Comparison of ENCODE assay signal across 26 cellular contexts in genomic region chr14:103341250-103342129, GRCh38. TPM values are rescaled to one million over a fixed set of nuclear protein-coding genes. Genes with fewer than 3 reads are reported as not detected.
DNase-seq lines count a peak whose midpoint lies in the region; ATAC-seq and TF ChIP-seq lines count a peak whose summit lies in the region.
"Had no signal": no experiment of that assay in that cellular context is flagged by ENCODE, and none has a peak within 500 bp of the region (broad histone marks: within the 10 kb centered on the region; RNA-seq: fewer than 3 reads in every experiment).

No MANE protein-coding gene starts in this region.

- ATAC-seq in activated T-cell treated with anti-CD3 and anti-CD28 coated beads, Interleukin-2, amount 50 U/mL, for 72 hours (replicated peaks in 1 of 2) = no peak
- no peak for ATAC-seq in IMR-90 (ENCODE audit: low read depth)
- ATAC-seq: esophagus mucosa, lower lobe of right lung had no signal

- H3K36me3 ChIP-seq in IMR-90 (ENCODE audit: control insufficient read depth, insufficient read depth, low read length) (peaks cover 73% of the 10 kb centered on the region), smooth muscle cell (ENCODE audit: low read depth) (peaks cover 73% of the 10 kb centered on the region), osteoblast (ENCODE audit: insufficient read depth, low read length) (peaks cover 85% of the 10 kb centered on the region), uterus (no peaks in the 10 kb centered on the region)

- no peak overlapping the region for H2AK5ac ChIP-seq in IMR-90 (ENCODE audit: low read depth, low read length)

- H3K9me3 ChIP-seq in IMR-90 (ENCODE audit: control insufficient read depth, insufficient read depth, low read length) (no peaks in the 10 kb centered on the region), smooth muscle cell (replicated peaks; ENCODE audit: low read depth) (no peaks in the 10 kb centered on the region), osteoblast (ENCODE audit: low read depth, low read length) (no peaks in the 10 kb centered on the region), uterus (no peaks in the 10 kb centered on the region)
- H3K9me3 ChIP-seq: colonic mucosa, lower lobe of right lung, sigmoid colon, thoracic aorta, vagina had no signal

- H4K91ac ChIP-seq in IMR-90 (ENCODE audit: insufficient read depth, low read depth, low read length) = no peak overlapping the region

- H3K4me3 ChIP-seq in IMR-90 (ENCODE audit: insufficient read depth, low read depth, low read length) = no peak overlapping the region
- no peak overlapping the region for H3K4me3 ChIP-seq in smooth muscle cell
- no peak overlapping the region for H3K4me3 ChIP-seq in osteoblast (ENCODE audit: insufficient read depth, low read length)
- H3K4me3 ChIP-seq in uterus = no peak overlapping the region
- H3K4me3 ChIP-seq: colonic mucosa, lower lobe of right lung, sigmoid colon, thoracic aorta, vagina had no signal

- TF ChIP-seq CTCF in IMR-90 (conservative IDR thresholded peaks at IDR 0.05; ENCODE audit: low read depth, low read length) (no peak), brain (conservative IDR thresholded peaks at IDR 0.05) (no peak), smooth muscle cell (IDR thresholded peaks at IDR 0.05; ENCODE audit: borderline replicate concordance, insufficient read depth, poor library complexity, severe bottlenecking) (no peak), osteoblast (IDR thresholded peaks at IDR 0.05; ENCODE audit: extremely low read depth, low read depth, low read length) (no peak), uterus (IDR thresholded peaks at IDR 0.05) (no peak)

- H3K4me3 Mint-ChIP-seq in activated T-cell treated with anti-CD3 and anti-CD28 coated beads, Interleukin-2, amount 50 U/mL, for 72 hours = no peak overlapping the region
- peak overlapping the region in 2 of 5 experiments; percentile 31 to 56 for H3K4me3 Mint-ChIP-seq in brain
- H3K4me3 Mint-ChIP-seq: activated B cell treated with CpG ODN at 0.5 μM for 24 hours; stimulated activated naive CD8-positive, alpha-beta T cell treated with anti-CD3 and anti-CD28 coated beads, Interleukin-15, Interleukin-2, amounts not matched to agents 100 ng/mL and 50 ng/mL, for 24 hours had no signal

- H2AFZ ChIP-seq in IMR-90 (replicated peaks; ENCODE audit: low read length, poor library complexity) (no peak overlapping the region), smooth muscle cell (ENCODE audit: low read depth) (no peak overlapping the region), osteoblast (ENCODE audit: low read length) (no peak overlapping the region)

- H3K27me3 ChIP-seq in IMR-90 (ENCODE audit: control insufficient read depth, insufficient read depth, low read length) = no peaks in the 10 kb centered on the region
- no peaks in the 10 kb centered on the region for H3K27me3 ChIP-seq in smooth muscle cell (ENCODE audit: low read depth)
- no peaks in the 10 kb centered on the region for H3K27me3 ChIP-seq in osteoblast (ENCODE audit: insufficient read depth, low read length)
- no peaks in the 10 kb centered on the region for H3K27me3 ChIP-seq in uterus
- H3K27me3 ChIP-seq: colonic mucosa, sigmoid colon, vagina had no signal

- peaks cover 7% of the 10 kb centered on the region; the same call in 1 of the 2 replicates for H3K9me1 ChIP-seq in IMR-90 (ENCODE audit: insufficient read depth, low read length)

- H3K36me3 Mint-ChIP-seq in activated T-cell treated with anti-CD3 and anti-CD28 coated beads, Interleukin-2, amount 50 U/mL, for 72 hours (ENCODE audit: insufficient read depth in 2 of 2) = peaks cover 27 to 68% of the 10 kb centered on the region in 2 donors
- H3K36me3 Mint-ChIP-seq in brain = peaks cover 87% of the 10 kb centered on the region

- no peak for DNase-seq in activated T-cell treated with anti-CD3 and anti-CD28 coated beads, Interleukin-2, amount 50 U/mL, for 72 hours
- no peak for DNase-seq in activated T-cell treated with anti-CD3 and anti-CD28 coated beads, Interleukin-2, amount 50 U/mL, for 1 hour
- DNase-seq in IMR-90 (no peak), smooth muscle cell (lab: John Stamatoyannopoulos, UW; ENCODE audit: unreplicated experiment) (no peak), osteoblast (ENCODE audit: insufficient read length, low spot score, missing footprints) (no peak), T-helper 2 cell (no peak), uterus (no peak)
- DNase-seq: activated B cell treated with CpG ODN at 0.5 μM for 24 hours; activated CD4-positive, alpha-beta T cell treated with anti-CD3 and anti-CD28 coated beads, Interleukin-2, amount 50 U/mL, for 4 hours; CD8-positive, alpha-beta memory T cell; colonic mucosa; DMS153; effector CD8-positive, alpha-beta T cell; foreskin fibroblast; head of caudate nucleus; lower lobe of right lung; NCI-H1105; NCI-H1930; NCI-H524; sigmoid colon; stimulated activated CD4-positive, alpha-beta T cell treated with anti-CD3 and anti-CD28 coated beads, Interleukin-15, amount 100 ng/mL, for 24 hours had no signal

- TSS peak; percentile 21 for BruUV-seq in IMR-90 (replicated peaks; lab: Mats Ljungman, UMichigan)

- dilution Hi-C loops in IMR-90 (cut with HindIII; ENCODE audit: low sequenced_read_pairs, unreplicated experiment) = no loop called here

- no peak overlapping the region for H3K27ac ChIP-seq in IMR-90 (ENCODE audit: insufficient read depth, low read length)
- H3K27ac ChIP-seq in smooth muscle cell (ENCODE audit: low read depth) = peak overlapping the region; percentile 30
- H3K27ac ChIP-seq in osteoblast (ENCODE audit: low read depth, low read length) = no peak overlapping the region
- no peak overlapping the region for H3K27ac ChIP-seq in uterus
- H3K27ac ChIP-seq: colonic mucosa, lower lobe of right lung, sigmoid colon, thoracic aorta, vagina had no signal

- TF ChIP-seq POLR2A in IMR-90 (IDR thresholded peaks at IDR 0.05; ENCODE audit: low read depth, low read length) = no peak
- TF ChIP-seq POLR2A in uterus (IDR thresholded peaks at IDR 0.05) = no peak

- H3K9me3 Mint-ChIP-seq in activated T-cell treated with anti-CD3 and anti-CD28 coated beads, Interleukin-2, amount 50 U/mL, for 72 hours = no peaks in the 10 kb centered on the region
- H3K9me3 Mint-ChIP-seq in brain = no peaks in the 10 kb centered on the region
- H3K9me3 Mint-ChIP-seq: activated B cell treated with CpG ODN at 0.5 μM for 24 hours; CD8-positive, alpha-beta memory T cell; stimulated activated naive CD8-positive, alpha-beta T cell treated with anti-CD3 and anti-CD28 coated beads, Interleukin-15, Interleukin-2, amounts not matched to agents 100 ng/mL and 50 ng/mL, for 24 hours had no signal

- H3K18ac ChIP-seq in IMR-90 (ENCODE audit: low read depth, low read length) = no peak overlapping the region

- POLR2A ChIA-PET in IMR-90 (lab: Charles Lee; ENCODE audit: unreplicated experiment) = no interaction called here

- H2BK20ac ChIP-seq in IMR-90 (ENCODE audit: low read depth, low read length) = no peak overlapping the region

- H3K14ac ChIP-seq in IMR-90 (replicated peaks; ENCODE audit: low read depth, low read length) = no peak overlapping the region

- WGBS in IMR-90 (ENCODE audit: extremely low coverage in 2 of 2, insufficient read length in 1 of 2), 2 experiments = no CpG with 5 or more reads among the region's 5 CpGs
- WGBS in smooth muscle cell (ENCODE audit: low lambda C conversion rate) = 96% methylated on average over 5 of the region's 5 CpGs

- H3K23ac ChIP-seq in IMR-90 (ENCODE audit: low read depth, low read length) = no peak overlapping the region

- H3K4ac ChIP-seq in IMR-90 (ENCODE audit: low read depth, low read length) = no peak overlapping the region

- peaks cover 31% of the 10 kb centered on the region for H3K4me1 Mint-ChIP-seq in activated T-cell treated with anti-CD3 and anti-CD28 coated beads, Interleukin-2, amount 50 U/mL, for 72 hours (ENCODE audit: low read depth)
- peaks cover 44% of the 10 kb centered on the region for H3K4me1 Mint-ChIP-seq in brain

- TF ChIP-seq RAD21 in IMR-90 (IDR thresholded peaks at IDR 0.05; ENCODE audit: low read length) = no peak

- H2BK5ac ChIP-seq in IMR-90 (ENCODE audit: low read depth, low read length, poor library complexity, severe bottlenecking) = no peak overlapping the region

- in situ Hi-C loops in IMR-90 (cut with MboI; ENCODE audit: low sequenced_read_pairs) = no loop called here

- peaks cover 44 to 64% of the 10 kb centered on the region in 2 experiments for H3K79me1 ChIP-seq in IMR-90 (ENCODE audit: low read depth in 1 of 2, low read length in 2 of 2)

- no peak overlapping the region for H2AK9ac ChIP-seq in IMR-90 (replicated peaks; ENCODE audit: low read depth, low read length, poor library complexity)

- H4K20me1 ChIP-seq in IMR-90 (ENCODE audit: insufficient read depth, low read length) (peaks cover 57% of the 10 kb centered on the region), smooth muscle cell (ENCODE audit: low read depth) (peaks cover 91% of the 10 kb centered on the region), osteoblast (ENCODE audit: insufficient read depth, low read length) (peaks cover 47% of the 10 kb centered on the region)

- intact Hi-C loops in IMR-90 (cut with micrococcal nuclease) (no loop called here), uterus (cut with DNase I; ENCODE audit: low total_unique reads) (no loop called here)

- H3K79me2 ChIP-seq in smooth muscle cell (ENCODE audit: low read depth) = peaks cover 27% of the 10 kb centered on the region
- peaks cover 36% of the 10 kb centered on the region for H3K79me2 ChIP-seq in osteoblast (ENCODE audit: insufficient read depth, low read length)

- H2BK120ac ChIP-seq in IMR-90 (ENCODE audit: low read depth, low read length) = no peak overlapping the region

- H3K9ac ChIP-seq in IMR-90 (ENCODE audit: low read depth, low read length) (no peak overlapping the region), smooth muscle cell (ENCODE audit: low read depth) (no peak overlapping the region)

- no peaks in the 10 kb centered on the region for H3K27me3 Mint-ChIP-seq in activated T-cell treated with anti-CD3 and anti-CD28 coated beads, Interleukin-2, amount 50 U/mL, for 72 hours (ENCODE audit: low read depth)
- peaks cover 4% of the 10 kb centered on the region for H3K27me3 Mint-ChIP-seq in brain
- H3K27me3 Mint-ChIP-seq: activated B cell treated with CpG ODN at 0.5 μM for 24 hours; stimulated activated naive CD8-positive, alpha-beta T cell treated with anti-CD3 and anti-CD28 coated beads, Interleukin-15, Interleukin-2, amounts not matched to agents 100 ng/mL and 50 ng/mL, for 24 hours had no signal

- H3K4me1 ChIP-seq in IMR-90 (ENCODE audit: control insufficient read depth, insufficient read depth, low read length) (no peaks in the 10 kb centered on the region), smooth muscle cell (ENCODE audit: low read depth) (peaks cover 2% of the 10 kb centered on the region), osteoblast (ENCODE audit: insufficient read depth, low read length) (peaks cover 15% of the 10 kb centered on the region), uterus (peaks cover 0 to 4% of the 10 kb centered on the region in 2 donors)
- H3K4me1 ChIP-seq: colonic mucosa had no signal

- H3K4me2 ChIP-seq in IMR-90 (ENCODE audit: low read depth, low read length) (no peak overlapping the region), smooth muscle cell (no peak overlapping the region), osteoblast (ENCODE audit: insufficient read depth, low read length) (no peak overlapping the region)

- peaks cover 88% of the 10 kb centered on the region for H3F3A ChIP-seq in smooth muscle cell (ENCODE audit: low read depth)

- no peak overlapping the region for H4K8ac ChIP-seq in IMR-90 (ENCODE audit: low read depth in 2 of 2, low read length in 2 of 2)

- CTCF ChIA-PET in IMR-90 (lab: Yijun Ruan, JAX) = interaction anchor here (1.2 kb wide), 1 partner anchor 52 kb away, joined by 3 read pairs; no protein-coding TSS in a partner anchor

- H4K5ac ChIP-seq in IMR-90 (ENCODE audit: low read depth, low read length) = no peak overlapping the region

- H2BK15ac ChIP-seq in IMR-90 (ENCODE audit: low read depth, low read length) = no peak overlapping the region

- H3K56ac ChIP-seq in IMR-90 (ENCODE audit: extremely low read depth, insufficient read depth, low read length) = no peak overlapping the region

- peak overlapping the region; percentile 93 for H3K27ac Mint-ChIP-seq in activated T-cell treated with anti-CD3 and anti-CD28 coated beads, Interleukin-2, amount 50 U/mL, for 72 hours
- peak overlapping the region in 3 of 5 experiments; percentile 3 to 77 (median 68) for H3K27ac Mint-ChIP-seq in brain
- H3K27ac Mint-ChIP-seq: activated B cell treated with CpG ODN at 0.5 μM for 24 hours; stimulated activated naive CD8-positive, alpha-beta T cell treated with anti-CD3 and anti-CD28 coated beads, Interleukin-15, Interleukin-2, amounts not matched to agents 100 ng/mL and 50 ng/mL, for 24 hours had no signal

RNA-seq across cellular contexts. Expression of gene EIF5, which starts 7.5 kb away (rescaled TPM):
- 100 to 1,000 TPM; 295 to 377 TPM for total RNA-seq in activated T-cell treated with anti-CD3 and anti-CD28 coated beads, Interleukin-2, amount 50 U/mL, for 72 hours
- total RNA-seq in IMR-90 (2012; rRNA removed) (163 and 241 TPM in 2 replicates), smooth muscle cell (233 and 278 TPM in 2 replicates), osteoblast (197 and 221 TPM in 2 replicates), uterus (100 to 1,000 TPM in 2 of 4 donors, 10 to 100 TPM in 2; 66.5 to 159 (median 113) TPM)
- polyA plus RNA-seq in IMR-90 (2012; rRNA removed) (163 and 181 TPM in 2 replicates), brain (ENCODE audit: insufficient read depth, low read depth, low replicate concordance) (56.1 TPM), smooth muscle cell (290 and 357 TPM in 2 replicates)
- 141 and 165 TPM in 2 replicates for polyA plus RNA-seq in IMR-90 (2012; cell fraction: cytosol; rRNA removed)
- polyA plus RNA-seq in IMR-90 (2012; cell fraction: nucleus; rRNA removed; ENCODE audit: low replicate concordance) = 111 and 312 TPM in 2 replicates

RNA-seq across cellular contexts. Expression of gene MARK3, which starts 43.7 kb away (rescaled TPM):
- 10 to 100 TPM; 80.6 to 95.5 TPM for total RNA-seq in activated T-cell treated with anti-CD3 and anti-CD28 coated beads, Interleukin-2, amount 50 U/mL, for 72 hours
- total RNA-seq in IMR-90 (2012; rRNA removed) (80.5 and 88.0 TPM in 2 replicates), smooth muscle cell (63.2 and 71.3 TPM in 2 replicates), osteoblast (101 and 108 TPM in 2 replicates), uterus (100 to 1,000 TPM in 2 of 4 donors, 10 to 100 TPM in 2; 50.7 to 111 (median 89.1) TPM)
- polyA plus RNA-seq in IMR-90 (2012; rRNA removed) (72.8 and 78.5 TPM in 2 replicates), brain (ENCODE audit: insufficient read depth, low read depth, low replicate concordance) (38.2 TPM), smooth muscle cell (68.4 and 69.0 TPM in 2 replicates)
- polyA plus RNA-seq in IMR-90 (2012; cell fraction: cytosol; rRNA removed) = 34.2 and 35.5 TPM in 2 replicates
- 156 and 427 TPM in 2 replicates for polyA plus RNA-seq in IMR-90 (2012; cell fraction: nucleus; rRNA removed; ENCODE audit: low replicate concordance)
